ENCODE assay signal across 8 cellular contexts in the genomic region with DNA sequence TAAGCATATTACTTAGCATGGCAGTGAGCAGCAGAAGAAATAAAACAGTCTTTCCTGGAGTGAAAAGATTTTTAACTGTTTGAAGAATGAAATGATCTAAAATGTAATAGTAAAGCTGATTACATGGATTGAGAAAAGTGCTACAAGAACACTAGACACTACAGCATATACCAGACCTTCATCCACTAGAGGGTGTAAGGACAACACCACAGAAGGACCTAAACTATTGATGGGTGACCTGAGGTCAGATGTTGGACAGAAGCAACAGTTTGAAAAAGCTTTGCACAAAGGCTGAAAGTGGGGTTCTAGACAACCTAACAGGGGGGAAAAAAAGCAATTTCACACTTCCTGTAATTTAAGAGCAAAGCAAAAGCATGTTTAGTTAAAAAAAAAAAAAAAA.
DNase-seq lines count a peak whose midpoint lies in the region; ATAC-seq and TF ChIP-seq lines count a peak whose summit lies in the region.

No MANE protein-coding gene starts in this region.

- peaks cover 7 to 32% (median 26%) of the 10 kb centered on the region in 4 donors for H3K4me1 ChIP-seq in esophagus muscularis mucosa

- H3K27me3 ChIP-seq in esophagus muscularis mucosa: no peaks in the 10 kb centered on the region

- peaks cover 9% of the 10 kb centered on the region for H3K4me1 Mint-ChIP-seq in osteocyte (ENCODE audit: unreplicated experiment)
- H3K4me1 Mint-ChIP-seq in effector memory CD8-positive, alpha-beta T cell (ENCODE audit: low read depth in 2 of 2): no peaks in the 10 kb centered on the region

- no peak overlapping the region for H3K27ac ChIP-seq in esophagus muscularis mucosa (replicated peaks in 1 of 4)

- no peaks in the 10 kb centered on the region for H3K9me3 Mint-ChIP-seq in osteocyte (ENCODE audit: unreplicated experiment)
- H3K9me3 Mint-ChIP-seq in effector memory CD8-positive, alpha-beta T cell: no peaks in the 10 kb centered on the region

- peak overlapping the region; percentile 38 for H3K27ac Mint-ChIP-seq in osteocyte (ENCODE audit: unreplicated experiment)
- no peak overlapping the region for H3K27ac Mint-ChIP-seq in effector memory CD8-positive, alpha-beta T cell

- no peaks in the 10 kb centered on the region for H3K36me3 ChIP-seq in esophagus muscularis mucosa

- no peak for TF ChIP-seq POLR2A in esophagus muscularis mucosa (IDR thresholded peaks at IDR 0.05; ENCODE audit: low read depth)

- H3K4me3 Mint-ChIP-seq in osteocyte (ENCODE audit: unreplicated experiment): no peak overlapping the region
- H3K4me3 Mint-ChIP-seq in effector memory CD8-positive, alpha-beta T cell: no peak overlapping the region

- CTCF ChIA-PET in HEK293T (lab: Yijun Ruan, JAX): interaction anchor here (0.7 to 3.2 kb wide), 2 partner anchors 85 to 134 kb away, joined by 5 to 36 read pairs; no protein-coding TSS in a partner anchor

- TF ChIP-seq EP300 in esophagus muscularis mucosa (IDR thresholded peaks at IDR 0.05): no peak

- DNase-seq in COLO829 (ENCODE audit: low spot score) (peak; percentile 68), HEK293T (ENCODE audit: extremely low spot score) (peak; percentile 55), RPMI7951 (ENCODE audit: low read depth) (peak; percentile 72), esophagus muscularis mucosa (ENCODE audit: extremely low spot score) (no peak), osteocyte (ENCODE audit: extremely low spot score, unreplicated experiment) (no peak)
- no peak for DNase-seq in effector memory CD8-positive, alpha-beta T cell

- H3K4me3 ChIP-seq in esophagus muscularis mucosa: no peak overlapping the region

- H3K27me3 Mint-ChIP-seq in osteocyte (ENCODE audit: unreplicated experiment): no peaks in the 10 kb centered on the region
- H3K27me3 Mint-ChIP-seq in effector memory CD8-positive, alpha-beta T cell: peaks cover 10 to 17% of the 10 kb centered on the region in 2 donors

- TF ChIP-seq CTCF in esophagus muscularis mucosa (IDR thresholded peaks at IDR 0.05) (peak; percentile 72 to 82 (median 74)), osteocyte (IDR thresholded peaks at IDR 0.05) (peak; percentile 80)

- ATAC-seq in GM19328 (IDR thresholded peaks at IDR 0.05; ENCODE audit: unreplicated experiment) (no peak), GM19035 (IDR thresholded peaks at IDR 0.05; ENCODE audit: unreplicated experiment) (no peak)
- no peak for ATAC-seq in effector memory CD8-positive, alpha-beta T cell (replicated peaks)

- no peaks in the 10 kb centered on the region for H3K9me3 ChIP-seq in esophagus muscularis mucosa

- intact Hi-C loops in esophagus muscularis mucosa (cut with DNase I): loop anchor here (1.0 to 5.0 kb wide), 2 partner anchors 134 to 191 kb away; no protein-coding TSS in a partner anchor

- H3K36me3 Mint-ChIP-seq in osteocyte (ENCODE audit: unreplicated experiment): peaks cover 6% of the 10 kb centered on the region
- no peaks in the 10 kb centered on the region for H3K36me3 Mint-ChIP-seq in effector memory CD8-positive, alpha-beta T cell (ENCODE audit: insufficient read depth)

- POLR2A ChIA-PET in HEK293T (lab: Yijun Ruan, JAX): interaction anchor here (0.7 to 2.4 kb wide), 2 partner anchors 134 to 151 kb away, joined by 3 to 10 read pairs; no protein-coding TSS in a partner anchor

TF ChIP-seq in HEK293T, 16 proteins besides CTCF, POLR2A, EP300 and RAD21:
- TF ChIP-seq ZNF384 (IDR thresholded peaks at IDR 0.05) (peak; percentile 25; the same call in 1 of the 2 replicates), HDGF (IDR thresholded peaks at IDR 0.05; ENCODE audit: borderline replicate concordance) (no peak)

Comparison
In these comparisons a context has a peak if more than half of its experiments do, and no peak if none do; other contexts are left out.
1. DNase-seq: peak in COLO829 (single experiment), HEK293T (single experiment) and RPMI7951 (single experiment); none in esophagus muscularis mucosa (single experiment), osteocyte (single experiment) and effector memory CD8-positive, alpha-beta T cell (0 of 3).